In the genomic region with DNA sequence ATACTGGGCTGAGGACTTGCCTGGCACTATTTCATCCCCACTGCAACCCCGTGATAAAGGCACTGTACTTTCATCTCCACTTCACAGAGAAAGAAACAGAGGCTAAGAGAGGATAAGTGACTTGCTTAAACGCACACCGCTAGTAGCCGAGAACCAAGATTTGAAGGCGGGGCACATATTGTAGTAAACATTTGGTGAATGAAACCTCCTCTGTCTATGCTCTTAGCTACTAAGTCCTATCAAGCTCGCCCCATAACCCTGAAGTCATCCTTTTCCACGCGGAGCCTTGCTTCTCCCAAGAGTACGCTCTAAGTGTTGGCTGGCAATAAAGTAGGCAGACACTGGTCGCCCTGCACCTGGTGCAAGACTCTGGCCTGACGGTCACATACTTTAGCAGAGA, we compare ENCODE assay signal across 9 cellular contexts. TPM values are rescaled to one million over a fixed set of nuclear protein-coding genes. Genes with fewer than 3 reads are reported as not detected.
DNase-seq lines count a peak whose midpoint lies in the region; ATAC-seq and TF ChIP-seq lines count a peak whose summit lies in the region.
"Had no signal": no experiment of that assay in that cellular context is flagged by ENCODE, and none has a peak within 500 bp of the region (broad histone marks: within the 10 kb centered on the region; RNA-seq: fewer than 3 reads in every experiment).

No MANE protein-coding gene starts in this region.

- H3K9me3 ChIP-seq in subcutaneous abdominal adipose tissue (ENCODE audit: control insufficient read depth in 5 of 5, low read length in 5 of 5): no peaks in the 10 kb centered on the region

- no peak for ATAC-seq in HG03432 (IDR thresholded peaks at IDR 0.05; ENCODE audit: unreplicated experiment)

- no peak overlapping the region for H3K27ac ChIP-seq in subcutaneous abdominal adipose tissue (ENCODE audit: low read depth, low read length)

- peak overlapping the region; percentile 80 for H3K4me3 ChIP-seq in astrocyte of the cerebellum (ENCODE audit: low read depth, low read length)
- H3K4me3 ChIP-seq in kidney epithelial cell (ENCODE audit: low read depth, low read length): peak overlapping the region; percentile 52
- H3K4me3 ChIP-seq in subcutaneous abdominal adipose tissue (ENCODE audit: low read depth in 1 of 5, low read length in 5 of 5): peak overlapping the region; percentile 67 to 77 (median 71)

- in situ Hi-C loops in astrocyte of the cerebellum (cut with HindIII; ENCODE audit: low sequenced_read_pairs): no loop called here

- peak overlapping the region; percentile 67 for H3K4me3 Mint-ChIP-seq in T-helper 1 cell treated with Interleukin-12 subunit alpha and Interleukin-12 subunit beta and Interleukin-4 antibody, amounts not matched to agents 30 μg/mL and 1 μg/mL, for 36 hours

- DNase-seq in T-helper 1 cell (no peak), astrocyte of the cerebellum (ENCODE audit: low read depth) (no peak), kidney epithelial cell (ENCODE audit: low read depth) (no peak), HuH-7.5 (ENCODE audit: low spot score) (no peak), H4 (ENCODE audit: low spot score) (no peak)
- DNase-seq: NCI-H2227 treated with DMSO at 0.1 percent for 48 hours had no signal

- H3K4me1 Mint-ChIP-seq in T-helper 1 cell treated with Interleukin-12 subunit alpha and Interleukin-12 subunit beta and Interleukin-4 antibody, amounts not matched to agents 30 μg/mL and 1 μg/mL, for 36 hours (ENCODE audit: low read depth): peaks cover 8% of the 10 kb centered on the region

- no peak overlapping the region for H3K27ac Mint-ChIP-seq in T-helper 1 cell treated with Interleukin-12 subunit alpha and Interleukin-12 subunit beta and Interleukin-4 antibody, amounts not matched to agents 30 μg/mL and 1 μg/mL, for 36 hours

- H3K27me3 ChIP-seq in kidney epithelial cell (ENCODE audit: control insufficient read depth, insufficient read depth, low read length) (no peaks in the 10 kb centered on the region), subcutaneous abdominal adipose tissue (ENCODE audit: control insufficient read depth in 5 of 5, insufficient read depth in 4 of 5, low read length in 5 of 5) (no peaks in the 10 kb centered on the region)

- H3K9me3 Mint-ChIP-seq in T-helper 1 cell treated with Interleukin-12 subunit alpha and Interleukin-12 subunit beta and Interleukin-4 antibody, amounts not matched to agents 30 μg/mL and 1 μg/mL, for 36 hours: no peaks in the 10 kb centered on the region

- peak overlapping the region in 3 of 5 donors; percentile 49 to 64 (median 56) for H3K9ac ChIP-seq in subcutaneous abdominal adipose tissue (ENCODE audit: low read length in 5 of 5)

- no peak for TF ChIP-seq CTCF in astrocyte of the cerebellum (IDR thresholded peaks at IDR 0.05; ENCODE audit: low read depth, low read length, missing control alignments)
- no peak for TF ChIP-seq CTCF in kidney epithelial cell (IDR thresholded peaks at IDR 0.05; ENCODE audit: insufficient read depth, low read length, poor library complexity, severe bottlenecking)

- H3K36me3 Mint-ChIP-seq in T-helper 1 cell treated with Interleukin-12 subunit alpha and Interleukin-12 subunit beta and Interleukin-4 antibody, amounts not matched to agents 30 μg/mL and 1 μg/mL, for 36 hours (ENCODE audit: low read depth): no peaks in the 10 kb centered on the region

- H3K36me3 ChIP-seq in kidney epithelial cell (ENCODE audit: control insufficient read depth, insufficient read depth, low read length) (no peaks in the 10 kb centered on the region), subcutaneous abdominal adipose tissue (ENCODE audit: control insufficient read depth in 5 of 5, insufficient read depth in 5 of 5, low read length in 5 of 5) (no peaks in the 10 kb centered on the region)

- peaks cover 3% of the 10 kb centered on the region for H3K27me3 Mint-ChIP-seq in T-helper 1 cell treated with Interleukin-12 subunit alpha and Interleukin-12 subunit beta and Interleukin-4 antibody, amounts not matched to agents 30 μg/mL and 1 μg/mL, for 36 hours (ENCODE audit: low read depth)

- peaks cover 6 to 25% (median 17%) of the 10 kb centered on the region in 5 donors for H3K4me1 ChIP-seq in subcutaneous abdominal adipose tissue (ENCODE audit: control insufficient read depth in 5 of 5, insufficient read depth in 5 of 5, low read length in 5 of 5)

RNA-seq across cellular contexts. Expression of a gene that starts 1.1 kb away (rescaled TPM):
- total RNA-seq in kidney epithelial cell: 22.1 and 23.6 TPM in 2 replicates
- total RNA-seq in H4 (2014; rRNA removed; shearing (Covaris generic)): 13.5 and 18.5 TPM in 2 replicates
